Comparison of ENCODE assay signal across 1 cellular context in the genomic region with DNA sequence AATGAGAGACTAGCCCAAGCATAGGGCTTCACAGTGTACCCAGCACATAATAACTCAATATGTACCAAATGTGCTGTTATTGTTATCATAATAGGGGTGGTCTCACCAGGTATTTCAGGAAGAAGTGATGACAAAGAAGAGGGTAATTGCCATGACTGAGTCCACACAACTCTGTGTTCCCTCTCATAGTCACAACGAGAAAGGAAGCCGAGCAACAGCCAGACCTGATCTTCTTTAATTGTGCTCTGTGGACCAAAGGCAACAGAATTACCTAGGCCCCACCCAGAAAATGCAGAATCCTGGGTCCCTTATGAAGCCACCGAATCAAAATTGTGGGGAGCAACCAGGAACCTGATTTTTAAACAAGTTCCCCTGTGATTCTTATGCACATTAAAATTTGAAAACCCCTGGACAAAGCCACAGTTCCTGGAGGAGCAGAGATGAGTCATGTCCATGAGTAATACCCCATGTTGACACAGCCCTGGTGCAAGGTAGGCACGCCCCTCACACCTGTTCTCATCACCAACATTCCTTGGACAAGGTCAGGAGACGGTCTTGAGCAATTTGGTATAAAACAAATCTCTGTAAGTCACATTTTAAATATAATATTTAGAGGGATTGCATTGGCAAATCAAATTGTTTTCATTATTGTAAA.
TF ChIP-seq lines count a peak whose summit lies in the region.

No MANE protein-coding gene starts in this region.

TF ChIP-seq in HEK293, 187 proteins besides CTCF, POLR2A, EP300 and RAD21 (continued from another document):
- TF ChIP-seq, protein P1, sequence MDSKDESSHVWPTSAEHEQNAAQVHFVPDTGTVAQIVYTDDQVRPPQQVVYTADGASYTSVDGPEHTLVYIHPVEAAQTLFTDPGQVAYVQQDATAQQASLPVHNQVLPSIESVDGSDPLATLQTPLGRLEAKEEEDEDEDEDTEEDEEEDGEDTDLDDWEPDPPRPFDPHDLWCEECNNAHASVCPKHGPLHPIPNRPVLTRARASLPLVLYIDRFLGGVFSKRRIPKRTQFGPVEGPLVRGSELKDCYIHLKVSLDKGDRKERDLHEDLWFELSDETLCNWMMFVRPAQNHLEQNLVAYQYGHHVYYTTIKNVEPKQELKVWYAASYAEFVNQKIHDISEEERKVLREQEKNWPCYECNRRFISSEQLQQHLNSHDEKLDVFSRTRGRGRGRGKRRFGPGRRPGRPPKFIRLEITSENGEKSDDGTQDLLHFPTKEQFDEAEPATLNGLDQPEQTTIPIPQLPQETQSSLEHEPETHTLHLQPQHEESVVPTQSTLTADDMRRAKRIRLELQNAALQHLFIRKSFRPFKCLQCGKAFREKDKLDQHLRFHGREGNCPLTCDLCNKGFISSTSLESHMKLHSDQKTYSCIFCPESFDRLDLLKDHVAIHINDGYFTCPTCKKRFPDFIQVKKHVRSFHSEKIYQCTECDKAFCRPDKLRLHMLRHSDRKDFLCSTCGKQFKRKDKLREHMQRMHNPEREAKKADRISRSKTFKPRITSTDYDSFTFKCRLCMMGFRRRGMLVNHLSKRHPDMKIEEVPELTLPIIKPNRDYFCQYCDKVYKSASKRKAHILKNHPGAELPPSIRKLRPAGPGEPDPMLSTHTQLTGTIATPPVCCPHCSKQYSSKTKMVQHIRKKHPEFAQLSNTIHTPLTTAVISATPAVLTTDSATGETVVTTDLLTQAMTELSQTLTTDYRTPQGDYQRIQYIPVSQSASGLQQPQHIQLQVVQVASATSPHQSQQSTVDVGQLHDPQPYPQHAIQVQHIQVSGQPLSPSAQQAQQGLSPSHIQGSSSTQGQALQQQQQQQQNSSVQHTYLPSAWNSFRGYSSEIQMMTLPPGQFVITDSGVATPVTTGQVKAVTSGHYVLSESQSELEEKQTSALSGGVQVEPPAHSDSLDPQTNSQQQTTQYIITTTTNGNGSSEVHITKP (tag by site-specific recombination; IDR thresholded peaks at IDR 0.05), result 0 out of 2 replicates have a peak, but pooled peaks have one; percentile 8
- TF ChIP-seq GLIS1 (tag by site-specific recombination; IDR thresholded peaks at IDR 0.05) (no peak), WT1 (tag by site-specific recombination; IDR thresholded peaks at IDR 0.05) (no peak), KLF16 (tag by site-specific recombination; IDR thresholded peaks at IDR 0.05) (no peak), ZNF16 (tag by site-specific recombination; IDR thresholded peaks at IDR 0.05; ENCODE audit: low read depth) (no peak), ZNF394 (tag by site-specific recombination; IDR thresholded peaks at IDR 0.05; ENCODE audit: borderline replicate concordance) (no peak), ZNF23 (tag by site-specific recombination; IDR thresholded peaks at IDR 0.05; ENCODE audit: borderline replicate concordance) (no peak), ZNF529 (tag by site-specific recombination; IDR thresholded peaks at IDR 0.05; ENCODE audit: insufficient replicate concordance) (no peak), KLF1 (tag by site-specific recombination; IDR thresholded peaks at IDR 0.05) (0 out of 2 replicates have a peak, but pooled peaks have one; percentile 32), ZNF639 (tag by site-specific recombination; IDR thresholded peaks at IDR 0.05) (no peak), KLF8 (tag by site-specific recombination; IDR thresholded peaks at IDR 0.05) (no peak), ZNF24 (tag by site-specific recombination; IDR thresholded peaks at IDR 0.05) (no peak)
- TF ChIP-seq, protein P2, sequence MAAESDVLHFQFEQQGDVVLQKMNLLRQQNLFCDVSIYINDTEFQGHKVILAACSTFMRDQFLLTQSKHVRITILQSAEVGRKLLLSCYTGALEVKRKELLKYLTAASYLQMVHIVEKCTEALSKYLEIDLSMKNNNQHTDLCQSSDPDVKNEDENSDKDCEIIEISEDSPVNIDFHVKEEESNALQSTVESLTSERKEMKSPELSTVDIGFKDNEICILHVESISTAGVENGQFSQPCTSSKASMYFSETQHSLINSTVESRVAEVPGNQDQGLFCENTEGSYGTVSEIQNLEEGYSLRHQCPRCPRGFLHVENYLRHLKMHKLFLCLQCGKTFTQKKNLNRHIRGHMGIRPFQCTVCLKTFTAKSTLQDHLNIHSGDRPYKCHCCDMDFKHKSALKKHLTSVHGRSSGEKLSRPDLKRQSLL (tag by site-specific recombination; IDR thresholded peaks at IDR 0.05), result no peak
